ENCODE assay signal across 8 cellular contexts in genomic region chr2:38508311-38509039, GRCh38.
A peak's percentile ranks its signal among the peaks of the same experiment; 100 is the strongest.
DNase-seq lines count a peak whose midpoint lies in the region; ATAC-seq and TF ChIP-seq lines count a peak whose summit lies in the region.

No MANE protein-coding gene starts in this region.

- ATAC-seq in HG02588 (IDR thresholded peaks at IDR 0.05; ENCODE audit: unreplicated experiment) (peak; percentile 60), GM21526 (IDR thresholded peaks at IDR 0.05; ENCODE audit: low FRiP score, unreplicated experiment) (no peak)

- H3K4me3 ChIP-seq in WI38 (ENCODE audit: low read depth, low read length) = no peak overlapping the region

- DNase-seq in DMS79 treated with DMSO at 0.1 percent for 48 hours (lab: John Stamatoyannopoulos, UW) (peak; percentile 76), NCI-H2171 (lab: John Stamatoyannopoulos, UW) (peak; percentile 20), caudate nucleus (lab: John Stamatoyannopoulos, UW) (peak in 52 of 61 donors; percentile 5 to 93 (median 44)), kidney tubule cell (ENCODE audit: low spot score) (peak; percentile 83)
- DNase-seq in stimulated activated CD4-positive, alpha-beta T cell treated with anti-CD3 and anti-CD28 coated beads, Interleukin-2, amount 100 ng/mL, for 4 hours (ENCODE audit: low read depth) = peak; percentile 66

- peak overlapping the region; percentile 31 for H3K27ac ChIP-seq in caudate nucleus (ENCODE audit: low read depth, low read length)

- peak; percentile 32 for TF ChIP-seq CTCF in WI38 (IDR thresholded peaks at IDR 0.05; ENCODE audit: low read depth, low read length)

Comparison
In these comparisons a context has a peak if more than half of its experiments do, and no peak if none do; other contexts are left out.
1. DNase-seq: peak in every context shown above with its lines; median percentile 83 in kidney tubule cell; 76 in DMS79 treated with DMSO at 0.1 percent for 48 hours; 66 in stimulated activated CD4-positive, alpha-beta T cell treated with anti-CD3 and anti-CD28 coated beads, Interleukin-2, amount 100 ng/mL, for 4 hours; 44 in caudate nucleus; 20 in NCI-H2171.